8 cellular contexts compared by ENCODE assay signal in genomic region chr11:62831520-62832345, GRCh38. TPM values are rescaled to one million over a fixed set of nuclear protein-coding genes. Genes with fewer than 3 reads are reported as not detected.
DNase-seq lines count a peak whose midpoint lies in the region; ATAC-seq and TF ChIP-seq lines count a peak whose summit lies in the region.

Gene STX5 (minus strand): TSS chr11:62832051. CDS start chr11:62831243, 808 bp downstream.

- H3K9ac ChIP-seq in subcutaneous abdominal adipose tissue (ENCODE audit: low read length in 5 of 5) = peak within 1 kb of the TSS; percentile 92 to 99 (median 95)

- no peak for TF ChIP-seq CTCF in foreskin keratinocyte (conservative IDR thresholded peaks at IDR 0.05)

- CTCF ChIA-PET in HEK293T (lab: Yijun Ruan, JAX) = interaction anchor here (0.6 to 1.7 kb wide), 4 partner anchors 29 to 151 kb away, joined by 3 to 7 read pairs (median 4); no protein-coding TSS in a partner anchor

- H3K4me3 ChIP-seq in neuron (ENCODE audit: low read length) (peak within 1 kb of the TSS; percentile 81), subcutaneous abdominal adipose tissue (ENCODE audit: low read depth in 1 of 5, low read length in 5 of 5) (peak within 1 kb of the TSS; percentile 90 to 94 (median 91))

- in situ Hi-C loops in SK-MEL-5 (cut with HindIII; ENCODE audit: low pct_unique_long_range_greater_than_20kb, low sequenced_read_pairs) = no loop called here

- POLR2A ChIA-PET in HEK293T (lab: Yijun Ruan, JAX) = interaction anchor here (0.5 to 2.4 kb wide), 22 partner anchors 9 to 160 kb away, joined by 3 to 61 read pairs (median 4); partner anchors contain the start of genes HNRNPUL2, LBHD1, NXF1 and POLR2G

- DNase-seq in GF-D8 (lab: John Stamatoyannopoulos, UW) (peak; percentile 90), HEK293T (ENCODE audit: extremely low spot score) (peak; percentile 95), MV-4-11 (lab: John Stamatoyannopoulos, UW) (peak; percentile 96), SK-MEL-5 (ENCODE audit: low read depth, low spot score) (peak; percentile 95), foreskin keratinocyte (peak; percentile 93 to 96)
- peak; percentile 100 for DNase-seq in activated naive CD4-positive, alpha-beta T cell treated with Interleukin-2 at 50 U/mL for 16 hours

- H3K27me3 ChIP-seq in foreskin keratinocyte = no peaks in the 10 kb centered on the region
- H3K27me3 ChIP-seq in neuron (ENCODE audit: insufficient read depth, low read length) = no peaks in the 10 kb centered on the region
- H3K27me3 ChIP-seq in subcutaneous abdominal adipose tissue (ENCODE audit: control insufficient read depth in 5 of 5, insufficient read depth in 4 of 5, low read length in 5 of 5) = no peaks in the 10 kb centered on the region

- peak within 1 kb of the TSS; percentile 98 for H3K27ac ChIP-seq in foreskin keratinocyte
- H3K27ac ChIP-seq in subcutaneous abdominal adipose tissue (ENCODE audit: low read depth, low read length) = peak within 1 kb of the TSS; percentile 96

- peak within 1 kb of the TSS; percentile 84 for H2AFZ ChIP-seq in neuron (ENCODE audit: low read depth, low read length)

- no peaks in the 10 kb centered on the region for H3K4me1 ChIP-seq in foreskin keratinocyte
- H3K4me1 ChIP-seq in neuron (ENCODE audit: insufficient read depth, low read length) = peaks cover 18% of the 10 kb centered on the region
- peaks cover 13 to 40% (median 35%) of the 10 kb centered on the region in 5 donors for H3K4me1 ChIP-seq in subcutaneous abdominal adipose tissue (ENCODE audit: control insufficient read depth in 5 of 5, insufficient read depth in 5 of 5, low read length in 5 of 5)

- H3K9me3 ChIP-seq in neuron (ENCODE audit: low read length) (no peaks in the 10 kb centered on the region), subcutaneous abdominal adipose tissue (ENCODE audit: control insufficient read depth in 5 of 5, low read length in 5 of 5) (no peaks in the 10 kb centered on the region)

- ATAC-seq in foreskin keratinocyte = peak; percentile 89

- H3K36me3 ChIP-seq in neuron (ENCODE audit: insufficient read depth, low read length) = peaks cover 39% of the 10 kb centered on the region
- H3K36me3 ChIP-seq in subcutaneous abdominal adipose tissue (ENCODE audit: control insufficient read depth in 5 of 5, insufficient read depth in 5 of 5, low read length in 5 of 5) = peaks cover 13 to 44% (median 38%) of the 10 kb centered on the region in 5 donors

TF ChIP-seq in HEK293T, 16 proteins besides CTCF, POLR2A, EP300 and RAD21:
- TF ChIP-seq ELF4 (IDR thresholded peaks at IDR 0.05) (peak; percentile 73), PKNOX1 (IDR thresholded peaks at IDR 0.05) (peak; percentile 99), NFRKB (IDR thresholded peaks at IDR 0.05) (no peak), ZNF384 (IDR thresholded peaks at IDR 0.05) (no peak), HDGF (IDR thresholded peaks at IDR 0.05; ENCODE audit: borderline replicate concordance) (no peak), FOXK2 (IDR thresholded peaks at IDR 0.05) (peak; percentile 60; the same call in 1 of the 2 replicates), SUZ12 (IDR thresholded peaks at IDR 0.05) (no peak)

RNA-seq across cellular contexts. Expression of gene STX5, which starts in this region (rescaled TPM):
- total RNA-seq in SK-MEL-5 (2014; rRNA removed; shearing (Covaris generic)) = 16.1 and 18.1 TPM in 2 replicates
- polyA plus RNA-seq in SK-MEL-5 (2015; cell fraction: cytosol; rRNA removed) = 19.4 and 21.1 TPM in 2 replicates
- 26.5 and 29.1 TPM in 2 replicates for polyA plus RNA-seq in SK-MEL-5 (2015; cell fraction: nucleus; rRNA removed)
- 30.4 and 34.1 TPM in 2 replicates for total RNA-seq in foreskin keratinocyte
- polyA plus RNA-seq in foreskin keratinocyte = 41.2 and 45.5 TPM in 2 replicates

Comparison
In these comparisons a context has a peak if more than half of its experiments do, and no peak if none do; other contexts are left out.
1. Peak in every context shown above with its lines: DNase-seq, ATAC-seq, H3K4me3 ChIP-seq and H3K27ac ChIP-seq.